Comparison of ENCODE assay signal across 8 cellular contexts in the genomic region with DNA sequence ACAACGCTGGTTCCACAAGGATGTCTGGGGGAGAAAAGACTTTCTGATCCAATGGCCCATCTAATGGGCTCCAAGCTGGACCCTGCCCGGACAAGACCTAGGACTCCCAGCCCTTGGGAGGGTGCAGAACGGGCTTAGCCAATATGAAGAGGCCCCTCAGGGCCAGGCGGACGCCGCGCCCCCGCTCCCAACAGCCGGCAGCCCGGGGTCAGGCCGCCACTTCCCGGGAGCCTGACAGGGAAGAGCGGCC. TPM values are rescaled to one million over a fixed set of nuclear protein-coding genes. Genes with fewer than 3 reads are reported as not detected.
DNase-seq lines count a peak whose midpoint lies in the region; ATAC-seq and TF ChIP-seq lines count a peak whose summit lies in the region.

No MANE protein-coding gene starts in this region.

- no peak for ATAC-seq in stimulated activated memory B cell treated with anti-CD40 and anti-IgM and Interleukin-4, amounts not matched to agents 10 μg/mL and 1 μg/mL and 100 μg/mL, for 72 hours
- no peak for ATAC-seq in HG03457 (IDR thresholded peaks at IDR 0.05; ENCODE audit: unreplicated experiment)
- ATAC-seq in HG03469 (IDR thresholded peaks at IDR 0.05; ENCODE audit: unreplicated experiment): no peak

- H3K27ac ChIP-seq in HL-60 (replicated peaks): no peak overlapping the region
- peak overlapping the region; percentile 84 to 87 for H3K27ac ChIP-seq in ascending aorta

- H3K9me3 Mint-ChIP-seq in stimulated activated memory B cell treated with anti-CD40 and anti-IgM and Interleukin-4, amounts not matched to agents 10 μg/mL and 1 μg/mL and 100 μg/mL, for 72 hours: no peaks in the 10 kb centered on the region

- H3K4me1 ChIP-seq in ascending aorta: peaks cover 25 to 47% of the 10 kb centered on the region in 2 donors

- H3K36me3 Mint-ChIP-seq in stimulated activated memory B cell treated with anti-CD40 and anti-IgM and Interleukin-4, amounts not matched to agents 10 μg/mL and 1 μg/mL and 100 μg/mL, for 72 hours: no peaks in the 10 kb centered on the region

- peak overlapping the region; percentile 48 for H3K4me3 ChIP-seq in HL-60 (replicated peaks; ENCODE audit: insufficient read depth, low read length)
- H3K4me3 ChIP-seq in ascending aorta: peak overlapping the region; percentile 61 to 83
- H3K4me3 ChIP-seq in kidney epithelial cell (ENCODE audit: low read depth, low read length): peak overlapping the region; percentile 61

- intact Hi-C loops in ascending aorta (cut with DNase I): loop anchor here (2.0 to 10.0 kb wide), 4 partner anchors 32 to 268 kb away; a partner anchor contains a TSS

- no peak for TF ChIP-seq CTCF in HL-60 (IDR thresholded peaks at IDR 0.05; ENCODE audit: insufficient read depth, low read length)
- peak in 1 of 3 experiments; percentile 30 for TF ChIP-seq CTCF in ascending aorta (IDR thresholded peaks at IDR 0.05)
- no peak for TF ChIP-seq CTCF in kidney epithelial cell (IDR thresholded peaks at IDR 0.05; ENCODE audit: insufficient read depth, low read length, poor library complexity, severe bottlenecking)

- no peaks in the 10 kb centered on the region for H3K27me3 ChIP-seq in HL-60 (ENCODE audit: insufficient read depth, poor library complexity, severe bottlenecking)
- no peaks in the 10 kb centered on the region for H3K27me3 ChIP-seq in ascending aorta
- no peaks in the 10 kb centered on the region for H3K27me3 ChIP-seq in kidney epithelial cell (ENCODE audit: control insufficient read depth, insufficient read depth, low read length)

- peak overlapping the region; percentile 38 for H3K4me3 Mint-ChIP-seq in stimulated activated memory B cell treated with anti-CD40 and anti-IgM and Interleukin-4, amounts not matched to agents 10 μg/mL and 1 μg/mL and 100 μg/mL, for 72 hours

- H3K36me3 ChIP-seq in ascending aorta (no peaks in the 10 kb centered on the region), kidney epithelial cell (ENCODE audit: control insufficient read depth, insufficient read depth, low read length) (no peaks in the 10 kb centered on the region)

- H3K9me3 ChIP-seq in ascending aorta: no peaks in the 10 kb centered on the region

- H3K4me1 Mint-ChIP-seq in stimulated activated memory B cell treated with anti-CD40 and anti-IgM and Interleukin-4, amounts not matched to agents 10 μg/mL and 1 μg/mL and 100 μg/mL, for 72 hours: peaks cover 39% of the 10 kb centered on the region

- H3K27ac Mint-ChIP-seq in stimulated activated memory B cell treated with anti-CD40 and anti-IgM and Interleukin-4, amounts not matched to agents 10 μg/mL and 1 μg/mL and 100 μg/mL, for 72 hours: no peak overlapping the region

- H3K27me3 Mint-ChIP-seq in stimulated activated memory B cell treated with anti-CD40 and anti-IgM and Interleukin-4, amounts not matched to agents 10 μg/mL and 1 μg/mL and 100 μg/mL, for 72 hours: peaks cover 27% of the 10 kb centered on the region

- DNase-seq in HL-60 (ENCODE audit: low read depth in 1 of 2, low spot score in 1 of 2) (no peak), ascending aorta (ENCODE audit: low spot score in 2 of 2) (no peak), kidney epithelial cell (ENCODE audit: low read depth) (no peak), OCI-M1 (lab: John Stamatoyannopoulos, UW) (no peak), NCI-H748 (lab: John Stamatoyannopoulos, UW; ENCODE audit: unreplicated experiment) (no peak)

RNA-seq across cellular contexts. Expression of a gene that starts 0.5 kb away (rescaled TPM):
- 22.6 TPM for total RNA-seq in ascending aorta
- total RNA-seq in kidney epithelial cell: 71.5 and 77.5 TPM in 2 replicates

RNA-seq across cellular contexts. Expression of a gene that starts 30.3 kb away (rescaled TPM):
- 49.1 TPM for total RNA-seq in ascending aorta
- 146 and 164 TPM in 2 replicates for total RNA-seq in kidney epithelial cell
